Comparison of ENCODE assay signal across 9 cellular contexts in the genomic region with DNA sequence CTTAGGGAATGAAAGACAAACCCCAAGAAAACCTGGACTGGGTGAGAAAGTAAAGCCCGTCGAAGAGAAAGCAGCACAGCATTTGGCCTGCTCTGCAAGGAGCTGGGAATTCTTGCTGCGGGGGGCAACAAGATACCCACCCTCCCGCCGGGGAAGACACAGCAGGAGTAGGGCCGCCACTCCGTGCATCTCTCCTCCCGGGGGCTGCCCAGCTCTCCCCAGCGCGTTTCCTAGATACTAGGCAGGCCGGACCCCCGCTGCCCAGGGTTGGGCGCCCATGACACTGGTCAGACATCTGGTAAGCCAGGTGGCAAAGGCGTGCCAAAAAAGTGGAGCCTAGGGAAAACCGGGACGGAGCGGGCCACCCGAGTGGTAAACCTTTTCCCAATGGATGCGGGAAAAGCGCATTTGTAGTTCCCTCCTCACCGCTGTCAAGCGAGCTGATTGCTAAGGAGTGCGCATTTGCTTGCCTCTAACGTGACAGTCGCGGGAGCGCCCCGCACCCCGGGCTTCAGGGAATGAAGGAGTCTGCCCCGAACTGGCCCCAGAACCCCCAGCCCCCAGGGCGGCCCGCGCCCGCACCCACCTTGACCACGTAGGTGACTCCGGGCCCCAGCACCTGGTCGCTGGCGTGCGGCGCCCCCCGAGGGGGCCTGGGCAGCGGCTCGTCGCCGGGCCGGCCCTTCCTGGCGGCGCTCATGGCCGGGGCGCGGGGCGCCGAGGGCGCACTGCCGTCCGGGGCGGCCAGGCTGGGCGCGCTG. TPM values are rescaled to one million over a fixed set of nuclear protein-coding genes. Genes with fewer than 3 reads are reported as not detected.
DNase-seq lines count a peak whose midpoint lies in the region; ATAC-seq and TF ChIP-seq lines count a peak whose summit lies in the region.
"Had no signal": no experiment of that assay in that cellular context is flagged by ENCODE, and none has a peak within 500 bp of the region (broad histone marks: within the 10 kb centered on the region; RNA-seq: fewer than 3 reads in every experiment).

No MANE protein-coding gene starts in this region.

- no peak for TF ChIP-seq POLR2A in ovary (IDR thresholded peaks at IDR 0.05)

- POLR2A ChIA-PET in Panc1 (lab: Charles Lee) = no interaction called here

- in situ Hi-C loops in Panc1 (cut with HindIII; ENCODE audit: low pct_unique_long_range_greater_than_20kb, low sequenced_read_pairs) = no loop called here

- H3K4me3 ChIP-seq in Panc1 (ENCODE audit: low read depth in 2 of 2, low read length in 2 of 2) (peak overlapping the region; percentile 50 to 61), fibroblast of villous mesenchyme (ENCODE audit: low read depth, low read length) (peak overlapping the region; percentile 52), ovary (peak overlapping the region; percentile 31)

- CTCF ChIA-PET in Panc1 (lab: Charles Lee) = no interaction called here

- H3K27ac ChIP-seq in Panc1 (ENCODE audit: low read length) (peak overlapping the region; percentile 66), ovary (no peak overlapping the region)

- no peak overlapping the region for H3K4me3 Mint-ChIP-seq in osteocyte (ENCODE audit: unreplicated experiment)

- peaks cover 29% of the 10 kb centered on the region for H3K4me1 Mint-ChIP-seq in osteocyte (ENCODE audit: unreplicated experiment)

- ATAC-seq in Panc1 = peak; percentile 36
- ATAC-seq in left colon = no peak

- H3K36me3 ChIP-seq in Panc1 (ENCODE audit: control insufficient read depth, insufficient read depth, low read length) = no peaks in the 10 kb centered on the region
- H3K36me3 ChIP-seq in ovary = no peaks in the 10 kb centered on the region

- intact Hi-C loops in Panc1 (cut with micrococcal nuclease; ENCODE audit: unreplicated experiment) (no loop called here), ovary (cut with DNase I) (no loop called here), posterior vena cava (cut with DNase I) (loop anchor here in 1 of 2 donors (10.0 kb wide), 1 partner anchor 153 kb away; no protein-coding TSS in a partner anchor), left colon (cut with DNase I, micrococcal nuclease) (no loop called here)

- H3K9me3 ChIP-seq in Panc1 (ENCODE audit: control insufficient read depth, insufficient read depth, low read depth, low read length) = no peaks in the 10 kb centered on the region
- peaks cover 0 to 4% of the 10 kb centered on the region in 2 donors for H3K9me3 ChIP-seq in ovary

- no peaks in the 10 kb centered on the region for H3K9me3 Mint-ChIP-seq in osteocyte (ENCODE audit: unreplicated experiment)

- TF ChIP-seq EP300 in ovary (IDR thresholded peaks at IDR 0.05) = no peak

- WGBS in ovary, 3 donors = 2 to 4% (median 3%) methylated on average over 38 to 59 of the region's 59 CpGs

- peaks cover 45% of the 10 kb centered on the region for H3K27me3 Mint-ChIP-seq in osteocyte (ENCODE audit: unreplicated experiment)

- H3K27ac Mint-ChIP-seq in osteocyte (ENCODE audit: unreplicated experiment) = no peak overlapping the region

- no peak for TF ChIP-seq CTCF in Panc1 (IDR thresholded peaks at IDR 0.05)
- no peak for TF ChIP-seq CTCF in fibroblast of villous mesenchyme (IDR thresholded peaks at IDR 0.05; ENCODE audit: insufficient read depth, low read depth, low read length)
- no peak for TF ChIP-seq CTCF in ovary (IDR thresholded peaks at IDR 0.05)
- no peak for TF ChIP-seq CTCF in osteocyte (IDR thresholded peaks at IDR 0.05)

- H3K27me3 ChIP-seq in Panc1 (ENCODE audit: control insufficient read depth, insufficient read depth, low read length) (no peaks in the 10 kb centered on the region), ovary (no peaks in the 10 kb centered on the region)

- no TSS peak for BruUV-seq in Panc1 (replicated peaks; lab: Mats Ljungman, UMichigan)

- H3K36me3 Mint-ChIP-seq in osteocyte (ENCODE audit: unreplicated experiment) = no peaks in the 10 kb centered on the region

- H3K4me1 ChIP-seq in Panc1 (ENCODE audit: control insufficient read depth, insufficient read depth, low read length) = peaks cover 8% of the 10 kb centered on the region
- peaks cover 4% of the 10 kb centered on the region for H3K4me1 ChIP-seq in ovary (ENCODE audit: insufficient read depth)

- peak; percentile 45 for DNase-seq in AG20443 (ENCODE audit: low spot score)
- DNase-seq in Panc1 (ENCODE audit: low read depth, low spot score) = no peak
- DNase-seq in fibroblast of villous mesenchyme (ENCODE audit: low read depth) = no peak
- DNase-seq in ovary = no peak
- no peak for DNase-seq in posterior vena cava (ENCODE audit: low spot score)
- DNase-seq in NCI-H1694 treated with DMSO at 0.1 percent for 48 hours (lab: John Stamatoyannopoulos, UW) = no peak
- no peak for DNase-seq in osteocyte (ENCODE audit: extremely low spot score, unreplicated experiment)
- DNase-seq in left colon = no peak
- DNase-seq: NCI-H1092 treated with DMSO at 0.1 percent for 48 hours had no signal

RNA-seq across cellular contexts. Expression of a gene that starts 1.0 kb away (rescaled TPM):
- total RNA-seq in Panc1 (2021; ENCODE audit: unreplicated experiment) (1.7 TPM), fibroblast of villous mesenchyme (7.4 and 11.7 TPM in 2 replicates), ovary (1 to 10 TPM in 1 of 7 donors, under 1 TPM in 6; 0.12 to 1.0 (median 0.46) TPM), posterior vena cava (10 to 100 TPM in 1 of 2 donors, 1 to 10 TPM in 1; 6.4 to 12.2 TPM), osteocyte (0.05 and 0.21 TPM in 2 replicates), left colon (1 to 10 TPM in 1 of 2 donors, under 1 TPM in 1; 0.27 to 1.6 TPM)
- polyA plus RNA-seq in Panc1 (2012; ENCODE audit: insufficient read length) = 1.2 TPM
- under 1 TPM; 0.05 to 1.00 TPM for polyA plus RNA-seq in ovary
